In genomic region chr1:224081604-224082003, GRCh38 we compare ENCODE assay signal across 1 cellular context.
TF ChIP-seq lines count a peak whose summit lies in the region.

No MANE protein-coding gene starts in this region.

TF ChIP-seq in WTC11, 78 proteins besides CTCF, POLR2A, EP300 and RAD21 (continued from another document):
- TF ChIP-seq AFF4 (CRISPR knock-in tag; IDR thresholded peaks at IDR 0.05; ENCODE audit: borderline replicate concordance) (no peak), SMAD3 (CRISPR knock-in tag; IDR thresholded peaks at IDR 0.05; ENCODE audit: borderline replicate concordance) (no peak), RELA (CRISPR knock-in tag; IDR thresholded peaks at IDR 0.05; ENCODE audit: borderline replicate concordance) (no peak), FOXJ3 (CRISPR knock-in tag; IDR thresholded peaks at IDR 0.05; ENCODE audit: borderline replicate concordance) (no peak), TEAD1 (CRISPR knock-in tag; IDR thresholded peaks at IDR 0.05) (no peak), SP1 (CRISPR knock-in tag; conservative IDR thresholded peaks at IDR 0.05) (no peak)
